8 cellular contexts compared by ENCODE assay signal in the genomic region with DNA sequence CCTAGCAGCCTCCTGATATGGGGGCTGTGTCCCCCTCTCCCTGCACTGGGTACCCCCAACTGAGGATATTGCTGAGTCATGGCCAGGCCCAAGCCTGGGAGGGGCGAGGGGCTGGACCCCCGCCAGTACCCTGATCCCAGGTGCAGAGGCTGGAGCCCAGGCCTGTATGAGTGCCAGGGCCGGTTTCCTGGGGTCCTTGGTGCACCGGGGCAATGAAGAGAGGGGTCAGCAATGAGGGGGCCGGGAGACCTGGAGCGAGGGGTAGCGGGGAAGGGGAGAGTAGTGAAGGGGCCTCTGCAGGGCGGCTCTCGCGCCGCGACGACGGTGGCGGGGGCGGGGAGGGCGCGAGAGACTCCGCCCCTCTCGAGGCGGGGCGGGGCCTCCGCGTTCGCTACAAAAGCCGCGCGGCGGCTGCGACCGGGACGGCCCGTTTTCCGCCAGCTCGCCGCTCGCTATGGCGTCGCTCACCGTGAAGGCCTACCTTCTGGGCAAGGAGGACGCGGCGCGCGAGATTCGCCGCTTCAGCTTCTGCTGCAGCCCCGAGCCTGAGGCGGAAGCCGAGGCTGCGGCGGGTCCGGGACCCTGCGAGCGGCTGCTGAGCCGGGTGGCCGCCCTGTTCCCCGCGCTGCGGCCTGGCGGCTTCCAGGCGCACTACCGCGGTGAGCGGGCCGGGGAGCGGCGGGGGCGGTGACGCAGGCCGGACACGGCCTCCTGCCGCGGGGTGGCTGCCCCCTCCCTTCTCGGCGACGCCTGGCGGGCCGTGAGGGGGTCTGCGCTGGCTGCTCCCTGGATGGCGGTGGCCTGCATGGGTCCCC. TPM values are rescaled to one million over a fixed set of nuclear protein-coding genes. Genes with fewer than 3 reads are reported as not detected.
DNase-seq lines count a peak whose midpoint lies in the region; ATAC-seq and TF ChIP-seq lines count a peak whose summit lies in the region.

A gene (plus strand): TSS at position 423 of the 815 bp plus-strand sequence. CDS start 32 bp downstream, at position 455.

- H3K36me3 Mint-ChIP-seq in activated CD4-positive, alpha-beta T cell treated with anti-CD3 and anti-CD28 coated beads for 36 hours (ENCODE audit: low read depth), result peaks cover 27% of the 10 kb centered on the region

- peak within 1 kb of the TSS; percentile 90 for H3K27ac Mint-ChIP-seq in activated CD4-positive, alpha-beta T cell treated with anti-CD3 and anti-CD28 coated beads for 36 hours

- H3K4me1 Mint-ChIP-seq in activated CD4-positive, alpha-beta T cell treated with anti-CD3 and anti-CD28 coated beads for 36 hours, result peaks cover 37% of the 10 kb centered on the region

- POLR2A ChIA-PET in activated CD4-positive, alpha-beta T cell treated with anti-CD3 and anti-CD28 coated beads for 36 hours (lab: Charles Lee), result interaction anchor here (0.7 to 1.2 kb wide), 3 partner anchors 11 to 87 kb away, joined by 3 to 4 read pairs (median 3); no protein-coding TSS in a partner anchor

- ATAC-seq in GM18502 (IDR thresholded peaks at IDR 0.05; ENCODE audit: poor library complexity, unreplicated experiment) (peak; percentile 39), HG02938 (IDR thresholded peaks at IDR 0.05; ENCODE audit: unreplicated experiment) (peak; percentile 34)
- peak; percentile 55 for ATAC-seq in activated CD4-positive, alpha-beta T cell treated with anti-CD3 and anti-CD28 coated beads for 36 hours

- peaks cover 2% of the 10 kb centered on the region for H3K27me3 Mint-ChIP-seq in activated CD4-positive, alpha-beta T cell treated with anti-CD3 and anti-CD28 coated beads for 36 hours

- H3K9me3 Mint-ChIP-seq in activated CD4-positive, alpha-beta T cell treated with anti-CD3 and anti-CD28 coated beads for 36 hours (ENCODE audit: low read depth), result no peaks in the 10 kb centered on the region

- H3K27ac ChIP-seq in 22Rv1, result peak within 1 kb of the TSS; percentile 96
- peak within 1 kb of the TSS; percentile 100 for H3K27ac ChIP-seq in cingulate gyrus (ENCODE audit: low read depth, low read length)

- TF ChIP-seq CTCF in 22Rv1 (IDR thresholded peaks at IDR 0.05), result no peak; the same call in 1 of the 2 replicates

- peak within 1 kb of the TSS; percentile 92 for H3K4me3 Mint-ChIP-seq in activated CD4-positive, alpha-beta T cell treated with anti-CD3 and anti-CD28 coated beads for 36 hours

- CTCF ChIA-PET in activated CD4-positive, alpha-beta T cell treated with anti-CD3 and anti-CD28 coated beads for 36 hours (lab: Charles Lee), result interaction anchor here (1.0 to 2.2 kb wide), 3 partner anchors 10 to 20 kb away, joined by 4 to 10 read pairs (median 6); no protein-coding TSS in a partner anchor

- intact Hi-C loops in activated CD4-positive, alpha-beta T cell treated with anti-CD3 and anti-CD28 coated beads for 36 hours (cut with DNase I, micrococcal nuclease), result loop anchor here (1.0 to 5.0 kb wide), 10 partner anchors 9 to 674 kb away; a partner anchor contains a TSS

- peak; percentile 80 for DNase-seq in NCI-H2196 (lab: John Stamatoyannopoulos, UW; ENCODE audit: unreplicated experiment)
- DNase-seq in activated CD4-positive, alpha-beta T cell treated with anti-CD3 and anti-CD28 coated beads for 36 hours, result peak; percentile 89
- DNase-seq in kidney tubule cell (ENCODE audit: low spot score), result peak; percentile 86
- peak; percentile 63 to 72 for DNase-seq in stimulated activated CD4-positive, alpha-beta T cell treated with anti-CD3 and anti-CD28 coated beads, Interleukin-1b, Interleukin-23, amount 100 ng/mL, for 1 hour (ENCODE audit: low read depth in 2 of 2)

RNA-seq across cellular contexts. Expression of the gene that starts here (rescaled TPM):
- 10 to 100 TPM; 70.6 to 87.6 TPM for total RNA-seq in activated CD4-positive, alpha-beta T cell treated with anti-CD3 and anti-CD28 coated beads for 36 hours

Comparison
In these comparisons a context has a peak if more than half of its experiments do, and no peak if none do; other contexts are left out.
1. Peak in every context shown above with its lines: DNase-seq, ATAC-seq and H3K27ac ChIP-seq.